In genomic region chr13:23652909-23653726, GRCh38 we compare ENCODE assay signal across 18 cellular contexts.
DNase-seq lines count a peak whose midpoint lies in the region; ATAC-seq lines count a peak whose summit lies in the region.
"Had no signal": no experiment of that assay in that cellular context is flagged by ENCODE, and none has a peak within 500 bp of the region (broad histone marks: within the 10 kb centered on the region; RNA-seq: fewer than 3 reads in every experiment).

No MANE protein-coding gene starts in this region.

- H3K4me1 Mint-ChIP-seq in CD8-positive, alpha-beta memory T cell: peaks cover 16 to 28% (median 25%) of the 10 kb centered on the region in 3 donors
- H3K4me1 Mint-ChIP-seq in naive thymus-derived CD4-positive, alpha-beta T cell: peaks cover 0 to 8% (median 0%) of the 10 kb centered on the region in 7 donors

- no peaks in the 10 kb centered on the region for H3K79me1 ChIP-seq in neuronal stem cell (ENCODE audit: low read depth, low read length)

- H3K4me1 ChIP-seq in CD8-positive, alpha-beta memory T cell (ENCODE audit: insufficient read depth, low read length): no peaks in the 10 kb centered on the region
- H3K4me1 ChIP-seq in esophagus (ENCODE audit: control insufficient read depth in 2 of 2, insufficient read depth in 2 of 2, low read length in 1 of 2): peaks cover 6 to 14% of the 10 kb centered on the region in 2 donors
- H3K4me1 ChIP-seq in neuronal stem cell (ENCODE audit: control insufficient read depth in 2 of 2, insufficient read depth in 1 of 2, low read depth in 1 of 2, low read length in 2 of 2): peaks cover 2 to 4% of the 10 kb centered on the region in 2 donors
- no peaks in the 10 kb centered on the region for H3K4me1 ChIP-seq in naive thymus-derived CD4-positive, alpha-beta T cell (ENCODE audit: control insufficient read depth in 2 of 2, insufficient read depth in 2 of 2, low read length in 2 of 2)
- H3K4me1 ChIP-seq: parathyroid adenoma had no signal

- no peaks in the 10 kb centered on the region for H3K27me3 ChIP-seq in CD8-positive, alpha-beta memory T cell (ENCODE audit: insufficient read depth, low read length, poor library complexity, severe bottlenecking)
- no peaks in the 10 kb centered on the region for H3K27me3 ChIP-seq in esophagus (ENCODE audit: control insufficient read depth in 1 of 2, insufficient read depth in 2 of 2, low read length in 2 of 2)
- no peaks in the 10 kb centered on the region for H3K27me3 ChIP-seq in neuronal stem cell (ENCODE audit: control insufficient read depth in 3 of 3, insufficient read depth in 3 of 3, low read depth in 1 of 3, low read length in 3 of 3)
- peaks cover 0 to 3% of the 10 kb centered on the region in 2 donors for H3K27me3 ChIP-seq in naive thymus-derived CD4-positive, alpha-beta T cell (ENCODE audit: control insufficient read depth in 2 of 2, insufficient read depth in 2 of 2, low read length in 2 of 2)
- H3K27me3 ChIP-seq: esophagus muscularis mucosa had no signal

- WGBS in esophagus, 2 donors: 74 to 79% methylated on average over 10 of the region's 10 CpGs
- WGBS in neuronal stem cell (ENCODE audit: extremely low coverage in 2 of 2, insufficient read length in 2 of 2, insufficient replicate concordance in 1 of 2), 2 donors: no CpG with 5 or more reads among the region's 10 CpGs

- no peak overlapping the region for H3K4me3 ChIP-seq in CD8-positive, alpha-beta memory T cell (ENCODE audit: low read length)
- no peak overlapping the region for H3K4me3 ChIP-seq in esophagus (ENCODE audit: low read depth in 1 of 2, low read length in 2 of 2)
- H3K4me3 ChIP-seq in neuronal stem cell (ENCODE audit: low read length in 2 of 2): no peak overlapping the region
- no peak overlapping the region for H3K4me3 ChIP-seq in naive thymus-derived CD4-positive, alpha-beta T cell (ENCODE audit: low read length)
- H3K4me3 ChIP-seq: esophagus muscularis mucosa had no signal

- intact Hi-C loops in naive thymus-derived CD4-positive, alpha-beta T cell (cut with micrococcal nuclease): no loop called here

- H3K14ac ChIP-seq in neuronal stem cell (ENCODE audit: low read length): no peak overlapping the region

- H4K91ac ChIP-seq in neuronal stem cell (ENCODE audit: low read depth, low read length, poor library complexity): peak overlapping the region; percentile 3

- no peak overlapping the region for H3K9ac ChIP-seq in neuronal stem cell (ENCODE audit: low read depth, low read length, poor library complexity)
- H3K9ac ChIP-seq: KMS-11, parathyroid adenoma had no signal

- H3K36me3 ChIP-seq in CD8-positive, alpha-beta memory T cell (ENCODE audit: insufficient read depth, low read length): no peaks in the 10 kb centered on the region
- no peaks in the 10 kb centered on the region for H3K36me3 ChIP-seq in esophagus (ENCODE audit: control insufficient read depth in 2 of 2, insufficient read depth in 2 of 2, low read length in 1 of 2)
- H3K36me3 ChIP-seq in neuronal stem cell (replicated peaks in 1 of 2; ENCODE audit: control insufficient read depth in 2 of 2, insufficient read depth in 2 of 2, low read length in 2 of 2): no peaks in the 10 kb centered on the region
- no peaks in the 10 kb centered on the region for H3K36me3 ChIP-seq in naive thymus-derived CD4-positive, alpha-beta T cell (ENCODE audit: control insufficient read depth in 2 of 3, insufficient read depth in 3 of 3, low read length in 3 of 3)
- H3K36me3 ChIP-seq: esophagus muscularis mucosa had no signal

- peaks cover 0 to 2% (median 0%) of the 10 kb centered on the region in 5 donors for H3K9me3 Mint-ChIP-seq in CD8-positive, alpha-beta memory T cell
- peaks cover 0 to 2% (median 0%) of the 10 kb centered on the region in 11 donors for H3K9me3 Mint-ChIP-seq in naive thymus-derived CD4-positive, alpha-beta T cell
- H3K9me3 Mint-ChIP-seq: activated naive CD8-positive, alpha-beta T cell treated with anti-CD3 and anti-CD28 coated beads, Interleukin-2, amount 10 ng/mL, durations not matched to agents 7 days and 5 days; activated T-helper 1 cell treated with anti-CD3 and anti-CD28 coated beads, Interleukin-12 subunit alpha, Interleukin-12 subunit beta, Interleukin-2, Interleukin-4 antibody, amounts not matched to agents 30 ng/mL and 10 ng/mL and 1 ng/mL, durations not matched to agents 14 hours and 24 hours and 36 hours; CD4-positive, alpha-beta memory T cell had no signal

- H2BK120ac ChIP-seq in neuronal stem cell (ENCODE audit: low read depth, low read length): no peak overlapping the region

- no peak for ATAC-seq in GM19351 (IDR thresholded peaks at IDR 0.05; ENCODE audit: unreplicated experiment)
- no peak for ATAC-seq in naive thymus-derived CD4-positive, alpha-beta T cell

- H3K23ac ChIP-seq in neuronal stem cell (ENCODE audit: low read depth, low read length, poor library complexity): peak overlapping the region; percentile 12

- H2BK15ac ChIP-seq in neuronal stem cell (ENCODE audit: low read length): no peak overlapping the region

- no peak overlapping the region for H3K4ac ChIP-seq in neuronal stem cell (ENCODE audit: low read length)

- H3K27ac ChIP-seq in CD8-positive, alpha-beta memory T cell (ENCODE audit: low read depth, low read length): no peak overlapping the region
- H3K27ac ChIP-seq in esophagus (ENCODE audit: low read depth in 2 of 2, low read length in 1 of 2) (peak overlapping the region; percentile 4 to 62), neuronal stem cell (replicated peaks; ENCODE audit: low read length) (no peak overlapping the region)
- H3K27ac ChIP-seq in naive thymus-derived CD4-positive, alpha-beta T cell (ENCODE audit: low read depth, low read length): no peak overlapping the region
- H3K27ac ChIP-seq: esophagus muscularis mucosa, KMS-11, parathyroid adenoma had no signal

- POLR2A ChIA-PET in CD8-positive, alpha-beta memory T cell (lab: Charles Lee): no interaction called here
- POLR2A ChIA-PET in naive thymus-derived CD4-positive, alpha-beta T cell (lab: Charles Lee): no interaction called here

- peaks cover 11 to 37% of the 10 kb centered on the region in 2 donors for H3K27me3 Mint-ChIP-seq in CD8-positive, alpha-beta memory T cell
- H3K27me3 Mint-ChIP-seq in naive thymus-derived CD4-positive, alpha-beta T cell: peaks cover 19 to 46% (median 33%) of the 10 kb centered on the region in 5 donors

- no peaks in the 10 kb centered on the region for H3K9me3 ChIP-seq in CD8-positive, alpha-beta memory T cell (ENCODE audit: low read length)
- H3K9me3 ChIP-seq in esophagus (ENCODE audit: control insufficient read depth in 2 of 2, insufficient read depth in 1 of 2, low read depth in 1 of 2, low read length in 1 of 2) (no peaks in the 10 kb centered on the region), neuronal stem cell (replicated peaks in 1 of 2; ENCODE audit: control insufficient read depth in 2 of 2, insufficient read depth in 1 of 2, low read depth in 1 of 2, low read length in 2 of 2) (no peaks in the 10 kb centered on the region)
- no peaks in the 10 kb centered on the region for H3K9me3 ChIP-seq in naive thymus-derived CD4-positive, alpha-beta T cell (ENCODE audit: control insufficient read depth in 2 of 3, low read length in 3 of 3)
- H3K9me3 ChIP-seq: esophagus muscularis mucosa had no signal

- H4K8ac ChIP-seq in neuronal stem cell (ENCODE audit: low read depth, low read length): no peak overlapping the region

- no peak overlapping the region for H2BK5ac ChIP-seq in neuronal stem cell (ENCODE audit: low read length)

- H3K36me3 Mint-ChIP-seq in CD8-positive, alpha-beta memory T cell: no peaks in the 10 kb centered on the region
- no peaks in the 10 kb centered on the region for H3K36me3 Mint-ChIP-seq in naive thymus-derived CD4-positive, alpha-beta T cell
- H3K36me3 Mint-ChIP-seq: activated naive CD8-positive, alpha-beta T cell treated with anti-CD3 and anti-CD28 coated beads, Interleukin-2, amount 10 ng/mL, durations not matched to agents 7 days and 5 days; CD4-positive, alpha-beta memory T cell had no signal

- in situ Hi-C loops in ACHN (cut with HindIII; ENCODE audit: low pct_ligation_motif_present, low pct_unique_long_range_greater_than_20kb, low sequenced_read_pairs): no loop called here

- H2AK5ac ChIP-seq in neuronal stem cell (ENCODE audit: low read depth, low read length): no peak overlapping the region

- peak overlapping the region; percentile 20 for H3K18ac ChIP-seq in neuronal stem cell (ENCODE audit: low read length)

- peak overlapping the region in 3 of 8 donors; percentile 4 to 95 (median 22) for H3K27ac Mint-ChIP-seq in CD8-positive, alpha-beta memory T cell
- peak overlapping the region in 1 of 9 donors; percentile 16 for H3K27ac Mint-ChIP-seq in naive thymus-derived CD4-positive, alpha-beta T cell
- H3K27ac Mint-ChIP-seq: activated naive CD8-positive, alpha-beta T cell treated with anti-CD3 and anti-CD28 coated beads, Interleukin-2, amount 10 ng/mL, durations not matched to agents 7 days and 5 days; activated T-helper 1 cell treated with anti-CD3 and anti-CD28 coated beads, Interleukin-12 subunit alpha, Interleukin-12 subunit beta, Interleukin-2, Interleukin-4 antibody, amounts not matched to agents 30 ng/mL and 10 ng/mL and 1 ng/mL, durations not matched to agents 14 hours and 24 hours and 36 hours; CD4-positive, alpha-beta memory T cell had no signal

- no peak overlapping the region for H2BK12ac ChIP-seq in neuronal stem cell (ENCODE audit: low read length)

- no peak overlapping the region for H3K4me2 ChIP-seq in neuronal stem cell (ENCODE audit: insufficient read depth, low read length, poor library complexity, severe bottlenecking)
- H3K4me2 ChIP-seq: KMS-11 had no signal

- H2AFZ ChIP-seq in neuronal stem cell (ENCODE audit: low read length): no peak overlapping the region
- H2AFZ ChIP-seq: parathyroid adenoma had no signal

- H3K4me3 Mint-ChIP-seq in CD8-positive, alpha-beta memory T cell: peak overlapping the region in 5 of 7 donors; percentile 21 to 84 (median 33)
- no peak overlapping the region for H3K4me3 Mint-ChIP-seq in naive thymus-derived CD4-positive, alpha-beta T cell
- H3K4me3 Mint-ChIP-seq: activated naive CD8-positive, alpha-beta T cell treated with anti-CD3 and anti-CD28 coated beads, Interleukin-2, amount 10 ng/mL, durations not matched to agents 7 days and 5 days; activated T-helper 1 cell treated with anti-CD3 and anti-CD28 coated beads, Interleukin-12 subunit alpha, Interleukin-12 subunit beta, Interleukin-2, Interleukin-4 antibody, amounts not matched to agents 30 ng/mL and 10 ng/mL and 1 ng/mL, durations not matched to agents 14 hours and 24 hours and 36 hours had no signal

- peak in 1 of 5 donors; percentile 4 for DNase-seq in CD8-positive, alpha-beta memory T cell
- DNase-seq in NCI-H82 (lab: John Stamatoyannopoulos, UW) (peak; percentile 93), neuronal stem cell (ENCODE audit: low spot score) (no peak), ACHN (no peak), germinal center (ENCODE audit: low spot score) (no peak)
- DNase-seq in naive thymus-derived CD4-positive, alpha-beta T cell: no peak
- DNase-seq: activated CD4-positive, CD25-positive, alpha-beta regulatory T cell treated with anti-CD3 and anti-CD28 coated beads, Interleukin-2, amount 50 U/mL, for 72 hours; activated naive CD8-positive, alpha-beta T cell treated with anti-CD3 and anti-CD28 coated beads, Interleukin-2, amount 10 ng/mL, durations not matched to agents 7 days and 5 days; CD4-positive, alpha-beta memory T cell; NCI-H1930; NCI-H446; stimulated activated CD4-positive, alpha-beta T cell treated with anti-CD3 and anti-CD28 coated beads, Interleukin-4, amount 100 ng/mL, for 24 hours had no signal

- CTCF ChIA-PET in CD8-positive, alpha-beta memory T cell (lab: Charles Lee): interaction anchor here (1.4 kb wide), 1 partner anchor 51 kb away, joined by 3 read pairs; no protein-coding TSS in a partner anchor
- CTCF ChIA-PET in naive thymus-derived CD4-positive, alpha-beta T cell (lab: Charles Lee): no interaction called here

Comparison
In these comparisons a context has a peak if more than half of its experiments do, and no peak if none do; other contexts are left out.
1. H3K27ac ChIP-seq: peak in esophagus (2 of 2); none in CD8-positive, alpha-beta memory T cell (single experiment), neuronal stem cell (single experiment) and naive thymus-derived CD4-positive, alpha-beta T cell (single experiment).
2. H3K4me3 Mint-ChIP-seq: peak in CD8-positive, alpha-beta memory T cell (5 of 7); none in naive thymus-derived CD4-positive, alpha-beta T cell (0 of 10).